ENCODE assay signal across 1 cellular context in the genomic region with DNA sequence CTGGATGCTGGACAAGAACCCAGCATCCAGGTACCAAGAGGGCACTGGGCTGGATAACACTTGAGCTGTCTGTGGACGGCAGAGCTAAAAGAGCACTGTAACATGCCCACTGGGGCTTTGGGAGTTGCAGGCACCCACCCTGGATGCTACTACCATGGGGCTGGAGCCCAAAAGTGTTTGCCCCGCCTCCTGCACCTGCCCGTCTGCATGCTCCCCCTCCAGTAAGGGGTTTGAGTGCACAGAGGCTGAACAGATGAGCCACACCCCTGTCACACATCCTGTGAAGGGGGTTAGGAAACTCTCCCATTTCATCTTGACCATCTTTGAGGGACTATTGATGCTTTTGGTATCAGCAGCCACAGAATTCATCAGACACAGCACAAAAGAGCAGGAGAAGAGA.
TF ChIP-seq lines count a peak whose summit lies in the region.

No MANE protein-coding gene starts in this region.

TF ChIP-seq in H1, 55 proteins besides CTCF, POLR2A, EP300 and RAD21:
- no peak for TF ChIP-seq ASH2L (IDR thresholded peaks at IDR 0.05; ENCODE audit: low read length)
- TF ChIP-seq ZNF274 (IDR thresholded peaks at IDR 0.05; ENCODE audit: borderline replicate concordance, extremely low read depth, low read length): no peak
- no peak for TF ChIP-seq EZH2 (IDR thresholded peaks at IDR 0.05; ENCODE audit: low read depth, low read length, severe bottlenecking)
- TF ChIP-seq SIRT6 (IDR thresholded peaks at IDR 0.05; ENCODE audit: low read length): no peak
- TF ChIP-seq SP1 (IDR thresholded peaks at IDR 0.05; ENCODE audit: low read depth, low read length): no peak
- TF ChIP-seq, protein P1, sequence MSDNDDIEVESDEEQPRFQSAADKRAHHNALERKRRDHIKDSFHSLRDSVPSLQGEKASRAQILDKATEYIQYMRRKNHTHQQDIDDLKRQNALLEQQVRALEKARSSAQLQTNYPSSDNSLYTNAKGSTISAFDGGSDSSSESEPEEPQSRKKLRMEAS (IDR thresholded peaks at IDR 0.05): no peak
- no peak for TF ChIP-seq TCF12 (IDR thresholded peaks at IDR 0.05; ENCODE audit: low read depth, low read length)
- no peak for TF ChIP-seq SUZ12 (IDR thresholded peaks at IDR 0.05; ENCODE audit: low read length)
- TF ChIP-seq EGR1 (IDR thresholded peaks at IDR 0.05; ENCODE audit: borderline replicate concordance, low read depth, low read length): no peak
- no peak for TF ChIP-seq KDM4A (IDR thresholded peaks at IDR 0.05; ENCODE audit: low read depth, low read length, severe bottlenecking)
- no peak for TF ChIP-seq BACH1 (IDR thresholded peaks at IDR 0.05; ENCODE audit: low read length)
- TF ChIP-seq CBX5 (IDR thresholded peaks at IDR 0.05; ENCODE audit: low read depth, low read length): no peak
- TF ChIP-seq HDAC2 (IDR thresholded peaks at IDR 0.05; ENCODE audit: borderline replicate concordance in 1 of 2, low read depth in 2 of 2, low read length in 2 of 2): no peak
- no peak for TF ChIP-seq SRF (IDR thresholded peaks at IDR 0.05; ENCODE audit: low read depth, low read length)
- no peak for TF ChIP-seq SP4 (IDR thresholded peaks at IDR 0.05; ENCODE audit: low read length)
- no peak for TF ChIP-seq BRCA1 (IDR thresholded peaks at IDR 0.05; ENCODE audit: low read depth, low read length)
